ENCODE assay signal across 33 cellular contexts in genomic region chr6:4561773-4562172, GRCh38.
"Had no signal": no experiment of that assay in that cellular context is flagged by ENCODE, and none has a peak within 500 bp of the region (broad histone marks: within the 10 kb centered on the region; RNA-seq: fewer than 3 reads in every experiment).

No MANE protein-coding gene starts in this region.

- H3K27ac ChIP-seq: ascending aorta, cardiac muscle cell, VCaP had no signal

- H3K4me3 ChIP-seq: ascending aorta, cardiac muscle cell had no signal

- ATAC-seq: activated CD4-positive, alpha-beta T cell treated with anti-CD3 and anti-CD28 coated beads for 36 hours; activated CD4-positive, CD25-positive, alpha-beta regulatory T cell treated with anti-CD3 and anti-CD28 coated beads, Interleukin-2, amount 50 U/mL, for 24 hours; activated CD8-positive, alpha-beta memory T cell treated with anti-CD3 and anti-CD28 coated beads, Interleukin-2, amount 10 ng/mL, durations not matched to agents 7 days and 5 days; activated CD8-positive, alpha-beta T cell treated with anti-CD3 and anti-CD28 coated beads, Interleukin-2, amount 10 ng/mL, durations not matched to agents 7 days and 5 days; activated naive CD8-positive, alpha-beta T cell treated with anti-CD3 and anti-CD28 coated beads, Interleukin-2, amount 50 U/mL, for 24 hours; WTC11 had no signal

- H3K27me3 ChIP-seq: ascending aorta, cardiac muscle cell had no signal

- DNase-seq: activated CD4-positive, alpha-beta memory T cell treated with anti-CD3 and anti-CD28 coated beads, Interleukin-2, amount 10 ng/mL, durations not matched to agents 7 days and 5 days; activated CD4-positive, alpha-beta T cell treated with anti-CD3 and anti-CD28 coated beads for 1 hour; activated CD4-positive, alpha-beta T cell treated with anti-CD3 and anti-CD28 coated beads for 36 hours; activated CD4-positive, alpha-beta T cell treated with anti-CD3 and anti-CD28 coated beads for 48 hours; activated CD4-positive, alpha-beta T cell treated with anti-CD3 and anti-CD28 coated beads, Interleukin-2, amount 10 ng/mL, durations not matched to agents 7 days and 5 days; activated CD4-positive, alpha-beta T cell treated with anti-CD3 and anti-CD28 coated beads, Interleukin-2, amount 50 U/mL, for 48 hours; activated CD4-positive, CD25-positive, alpha-beta regulatory T cell; activated CD8-positive, alpha-beta memory T cell treated with anti-CD3 and anti-CD28 coated beads for 24 hours; activated CD8-positive, alpha-beta memory T cell treated with anti-CD3 and anti-CD28 coated beads, Interleukin-2, amount 10 ng/mL, durations not matched to agents 7 days and 5 days; activated CD8-positive, alpha-beta memory T cell treated with anti-CD3 and anti-CD28 coated beads, Interleukin-2, amount 50 U/mL, for 48 hours; activated CD8-positive, alpha-beta T cell treated with anti-CD3 and anti-CD28 coated beads, Interleukin-2, amount 10 ng/mL, durations not matched to agents 7 days and 5 days; activated effector memory CD4-positive, alpha-beta T cell treated with Interleukin-2 at 50 U/mL for 16 hours; activated gamma-delta T cell; activated naive CD4-positive, alpha-beta T cell treated with anti-CD3 and anti-CD28 coated beads, Interleukin-2, amount 10 ng/mL, durations not matched to agents 7 days and 5 days; activated naive CD4-positive, alpha-beta T cell treated with Interleukin-2 at 50 U/mL for 16 hours; activated naive CD8-positive, alpha-beta T cell treated with anti-CD3 and anti-CD28 coated beads, Interleukin-2, amount 10 ng/mL, durations not matched to agents 7 days and 5 days; activated naive CD8-positive, alpha-beta T cell treated with anti-CD3 and anti-CD28 coated beads, Interleukin-2, amount 50 U/mL, for 24 hours; activated T-cell treated with anti-CD3 and anti-CD28 coated beads, Interleukin-2, amount 50 U/mL, for 24 hours; activated T-cell treated with anti-CD3 and anti-CD28 coated beads, Interleukin-2, amount 50 U/mL, for 48 hours; amygdala; anterior cingulate cortex; caudate nucleus; cerebellar nuclear complex; T-helper 1 cell; T-helper 2 cell; T-helper 9 cell had no signal

- H3K9me3 ChIP-seq: ascending aorta had no signal

- FAIRE-seq: bronchial epithelial cell, TTC549 had no signal

- H3K36me3 ChIP-seq: ascending aorta, cardiac muscle cell had no signal

- H3K4me1 ChIP-seq: ascending aorta had no signal
